Comparison of ENCODE assay signal across 12 cellular contexts in genomic region chr2:152432206-152432653, GRCh38.
A peak's percentile ranks its signal among the peaks of the same experiment; 100 is the strongest.
DNase-seq lines count a peak whose midpoint lies in the region; ATAC-seq and TF ChIP-seq lines count a peak whose summit lies in the region.
"Had no signal": no experiment of that assay in that cellular context is flagged by ENCODE, and none has a peak within 500 bp of the region (broad histone marks: within the 10 kb centered on the region; RNA-seq: fewer than 3 reads in every experiment).

No MANE protein-coding gene starts in this region.

- H3K36me3 Mint-ChIP-seq in T-cell: no peaks in the 10 kb centered on the region

- H3K36me3 ChIP-seq in lower lobe of right lung: no peaks in the 10 kb centered on the region
- H3K36me3 ChIP-seq: pancreas, thoracic aorta had no signal

- no peak overlapping the region for H3K27ac Mint-ChIP-seq in T-cell

- H3K9me3 ChIP-seq in lower lobe of right lung: no peaks in the 10 kb centered on the region
- H3K9me3 ChIP-seq: pancreas, thoracic aorta had no signal

- CTCF ChIA-PET in T-cell (lab: Charles Lee): no interaction called here

- no peaks in the 10 kb centered on the region for H3K27me3 Mint-ChIP-seq in T-cell

- no peak overlapping the region for H3K4me3 Mint-ChIP-seq in T-cell

- TF ChIP-seq CTCF in AG09309 (IDR thresholded peaks at IDR 0.05; ENCODE audit: control insufficient read depth, insufficient read depth, low read depth, low read length, missing control alignments): no peak
- no peak for TF ChIP-seq CTCF in lower lobe of right lung (IDR thresholded peaks at IDR 0.05)

- peak; percentile 78 to 82 for ATAC-seq in lower lobe of right lung
- ATAC-seq in GM18873 (IDR thresholded peaks at IDR 0.05; ENCODE audit: low FRiP score, unreplicated experiment): no peak
- ATAC-seq in T-cell (replicated peaks in 1 of 4): no peak
- ATAC-seq: K562 had no signal

- no peaks in the 10 kb centered on the region for H3K27me3 ChIP-seq in lower lobe of right lung (ENCODE audit: low read depth)
- H3K27me3 ChIP-seq: pancreas had no signal

- intact Hi-C loops in lower lobe of right lung (cut with DNase I): no loop called here

- no peaks in the 10 kb centered on the region for H3K9me3 Mint-ChIP-seq in T-cell

- H3K4me1 Mint-ChIP-seq in T-cell: no peaks in the 10 kb centered on the region

- no peak overlapping the region for H3K4me3 ChIP-seq in AG09309 (ENCODE audit: control insufficient read depth, low read depth, low read length)
- no peak overlapping the region for H3K4me3 ChIP-seq in lower lobe of right lung
- H3K4me3 ChIP-seq: K562, pancreas, thoracic aorta had no signal

- POLR2A ChIA-PET in T-cell (lab: Charles Lee): no interaction called here

- peak overlapping the region; percentile 33 for H3K27ac ChIP-seq in lower lobe of right lung
- H3K27ac ChIP-seq: C4-2B, thoracic aorta had no signal

- DNase-seq in AG09309 (ENCODE audit: low read depth) (peak; percentile 85), NCI-H2171 (lab: John Stamatoyannopoulos, UW) (peak; percentile 41), dedifferentiated amniotic fluid mesenchymal stem cell (ENCODE audit: extremely low spot score) (peak; percentile 75), lower lobe of right lung (no peak), T-cell (no peak)
- no peak for DNase-seq in stimulated activated naive CD4-positive, alpha-beta T cell (lab: John Stamatoyannopoulos, UW)
- no peak for DNase-seq in stimulated activated CD4-positive, alpha-beta T cell treated with anti-CD3 and anti-CD28 coated beads, Interleukin-4, amount 100 ng/mL, for 1 hour
- DNase-seq: pancreas had no signal

- H3K4me1 ChIP-seq in lower lobe of right lung: peaks cover 22% of the 10 kb centered on the region

Comparison
In these comparisons a context has a peak if more than half of its experiments do, and no peak if none do; other contexts are left out.
1. DNase-seq: peak in AG09309 (single experiment), NCI-H2171 (single experiment) and dedifferentiated amniotic fluid mesenchymal stem cell (single experiment); none in lower lobe of right lung (single experiment), stimulated activated naive CD4-positive, alpha-beta T cell (0 of 6), T-cell (0 of 34) and stimulated activated CD4-positive, alpha-beta T cell treated with anti-CD3 and anti-CD28 coated beads, Interleukin-4, amount 100 ng/mL, for 1 hour (single experiment).
2. ATAC-seq: peak in lower lobe of right lung (2 of 2); none in GM18873 (single experiment) and T-cell (0 of 4).